ENCODE assay signal across 14 cellular contexts in the genomic region with DNA sequence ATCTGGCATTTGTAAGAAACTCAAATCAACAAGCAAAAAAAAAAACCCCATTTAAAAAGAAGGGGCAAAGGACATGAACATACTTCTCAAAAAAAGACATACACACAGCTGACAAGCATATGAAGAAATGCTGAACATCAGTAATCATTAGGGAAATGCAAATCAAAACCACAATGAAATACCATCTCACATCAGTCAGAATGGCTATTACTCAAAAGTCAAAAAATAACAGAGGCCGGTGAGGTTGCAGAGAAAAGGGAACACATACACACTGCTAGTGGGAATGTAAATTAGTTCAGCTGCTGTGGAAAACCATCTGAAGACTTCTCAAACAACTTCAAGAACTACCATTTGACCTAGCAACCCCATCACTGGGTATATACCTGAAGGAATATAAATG.
A peak's percentile ranks its signal among the peaks of the same experiment; 100 is the strongest.
DNase-seq lines count a peak whose midpoint lies in the region; ATAC-seq and TF ChIP-seq lines count a peak whose summit lies in the region.
"Had no signal": no experiment of that assay in that cellular context is flagged by ENCODE, and none has a peak within 500 bp of the region (broad histone marks: within the 10 kb centered on the region; RNA-seq: fewer than 3 reads in every experiment).

No MANE protein-coding gene starts in this region.

- intact Hi-C loops in dorsolateral prefrontal cortex (cut with DNase I) (no loop called here), adrenal gland (cut with DNase I) (no loop called here)

- WGBS in adrenal gland, 4 donors = 55 to 78% (median 68%) methylated on average over 1 of the region's 1 CpG

- H3K27ac ChIP-seq in dorsolateral prefrontal cortex (no peak overlapping the region), adrenal gland (no peak overlapping the region)
- H3K27ac ChIP-seq: ovary had no signal

- DNase-seq in RPMI7951 (ENCODE audit: low read depth) (peak; percentile 56), renal cortical epithelial cell (ENCODE audit: low read depth) (peak; percentile 72), dorsolateral prefrontal cortex (no peak), NCI-H82 (lab: John Stamatoyannopoulos, UW) (no peak), adrenal gland (no peak), occipital lobe (lab: John Stamatoyannopoulos, UW) (no peak)
- DNase-seq: activated CD8-positive, alpha-beta memory T cell treated with anti-CD3 and anti-CD28 coated beads, Interleukin-2, amount 50 U/mL, for 4 hours; CD8-positive, alpha-beta memory T cell; effector CD4-positive, alpha-beta T cell; ovary; stimulated activated CD4-positive, alpha-beta T cell treated with anti-CD3 and anti-CD28 coated beads, Interleukin-2, amount 100 ng/mL, for 24 hours; stimulated activated naive CD4-positive, alpha-beta T cell treated with Interleukin-2 at 50 U/mL for 16 hours had no signal

- H3K4me1 ChIP-seq in adrenal gland (replicated peaks in 1 of 2) = peaks cover 0 to 4% of the 10 kb centered on the region in 2 donors

- no peaks in the 10 kb centered on the region for H3K9me3 ChIP-seq in adrenal gland (replicated peaks in 1 of 3)
- H3K9me3 ChIP-seq: ovary had no signal

- H3K27me3 ChIP-seq in dorsolateral prefrontal cortex (no peaks in the 10 kb centered on the region), adrenal gland (no peaks in the 10 kb centered on the region)
- H3K27me3 ChIP-seq: ovary had no signal

- ATAC-seq in GM18909 (IDR thresholded peaks at IDR 0.05; ENCODE audit: poor library complexity, unreplicated experiment) (peak; percentile 65), HG02798 (IDR thresholded peaks at IDR 0.05; ENCODE audit: poor library complexity, unreplicated experiment) (peak; percentile 45)

- TF ChIP-seq CTCF in dorsolateral prefrontal cortex (IDR thresholded peaks at IDR 0.05 in 54 of 56, conservative IDR thresholded peaks at IDR 0.05 in 2 of 56; ENCODE audit: low read depth in 1 of 56, partially characterized antibody in 56 of 56) (no peak), adrenal gland (IDR thresholded peaks at IDR 0.05) (no peak)

- H3K36me3 ChIP-seq in adrenal gland (replicated peaks in 1 of 2) = no peaks in the 10 kb centered on the region
- H3K36me3 ChIP-seq: ovary had no signal

- H3K4me3 ChIP-seq in dorsolateral prefrontal cortex (no peak overlapping the region), adrenal gland (no peak overlapping the region)
- H3K4me3 ChIP-seq: ovary had no signal

- TF ChIP-seq POLR2A in adrenal gland (IDR thresholded peaks at IDR 0.05) = no peak

Comparison
In these comparisons a context has a peak if more than half of its experiments do, and no peak if none do; other contexts are left out.
1. DNase-seq: peak in RPMI7951 (single experiment) and renal cortical epithelial cell (single experiment); none in dorsolateral prefrontal cortex (0 of 10), NCI-H82 (single experiment), adrenal gland (0 of 7) and occipital lobe (single experiment).